Comparison of ENCODE assay signal across 10 cellular contexts in the genomic region with DNA sequence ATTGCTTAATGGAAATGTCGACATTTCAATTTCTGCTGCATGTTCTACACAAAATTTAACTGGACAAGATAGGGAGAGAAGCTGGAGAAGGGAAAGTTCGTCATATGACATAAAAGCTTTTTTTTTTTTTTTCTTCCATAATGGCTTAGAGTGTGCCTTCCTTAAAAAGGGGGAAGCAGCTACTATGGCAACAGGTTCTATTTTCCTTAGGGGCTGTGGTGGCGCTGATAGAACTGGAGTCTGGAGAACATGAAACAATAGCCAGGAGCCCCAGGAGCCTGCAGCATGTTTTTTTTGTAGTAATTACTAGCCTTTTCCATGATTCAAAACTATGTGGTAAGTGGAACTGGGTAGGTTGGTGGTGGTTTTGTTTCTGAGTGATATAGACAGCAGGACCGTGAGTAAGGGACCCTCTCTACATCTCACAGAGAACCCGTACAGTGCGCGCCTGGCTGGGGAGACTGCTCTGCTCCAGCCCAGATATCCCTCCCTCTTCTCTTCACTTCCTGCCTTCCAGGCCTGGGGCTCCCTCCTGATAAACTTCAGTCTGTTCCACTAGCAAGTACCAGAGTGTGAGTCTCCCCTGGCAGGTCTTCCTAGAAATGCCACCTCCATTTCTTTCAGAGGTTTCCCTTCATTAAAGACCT.
DNase-seq lines count a peak whose midpoint lies in the region; ATAC-seq and TF ChIP-seq lines count a peak whose summit lies in the region.
"Had no signal": no experiment of that assay in that cellular context is flagged by ENCODE, and none has a peak within 500 bp of the region (broad histone marks: within the 10 kb centered on the region; RNA-seq: fewer than 3 reads in every experiment).

No MANE protein-coding gene starts in this region.

- TF ChIP-seq CTCF in stomach (IDR thresholded peaks at IDR 0.05) = no peak

- H3K9ac ChIP-seq in BLaER1 (no peak overlapping the region), neuronal stem cell (ENCODE audit: low read depth, low read length, poor library complexity) (no peak overlapping the region)

- TF ChIP-seq EP300 in stomach (IDR thresholded peaks at IDR 0.05) = no peak

- H3K36me3 Mint-ChIP-seq in activated naive CD8-positive, alpha-beta T cell treated with anti-CD3 and anti-CD28 coated beads, Interleukin-2, amount 10 ng/mL, durations not matched to agents 7 days and 5 days = peaks cover 10% of the 10 kb centered on the region

- intact Hi-C loops in stomach (cut with DNase I; ENCODE audit: low total_unique reads) = no loop called here

- no peak for ATAC-seq in activated naive CD8-positive, alpha-beta T cell treated with anti-CD3 and anti-CD28 coated beads, Interleukin-2, amount 10 ng/mL, durations not matched to agents 7 days and 5 days (ENCODE audit: low read depth)
- ATAC-seq: naive thymus-derived CD4-positive, alpha-beta T cell had no signal

- H4K20me1 ChIP-seq in BLaER1 = no peaks in the 10 kb centered on the region

- no peak overlapping the region for H3K23ac ChIP-seq in neuronal stem cell (ENCODE audit: low read depth, low read length, poor library complexity)

- peaks cover 19% of the 10 kb centered on the region for H3K4me1 Mint-ChIP-seq in activated naive CD8-positive, alpha-beta T cell treated with anti-CD3 and anti-CD28 coated beads, Interleukin-2, amount 10 ng/mL, durations not matched to agents 7 days and 5 days

- no peak overlapping the region for H3K18ac ChIP-seq in neuronal stem cell (ENCODE audit: low read length)

- H2AK5ac ChIP-seq in neuronal stem cell (ENCODE audit: low read depth, low read length) = no peak overlapping the region

- no peak for TF ChIP-seq POLR2A in stomach (IDR thresholded peaks at IDR 0.05)

- H3K9me3 Mint-ChIP-seq in activated naive CD8-positive, alpha-beta T cell treated with anti-CD3 and anti-CD28 coated beads, Interleukin-2, amount 10 ng/mL, durations not matched to agents 7 days and 5 days = no peaks in the 10 kb centered on the region

- H3K4ac ChIP-seq in neuronal stem cell (ENCODE audit: low read length) = no peak overlapping the region

- H2BK15ac ChIP-seq in neuronal stem cell (ENCODE audit: low read length) = no peak overlapping the region

- H3K4me2 ChIP-seq in BLaER1 (peak overlapping the region; percentile 51), neuronal stem cell (ENCODE audit: insufficient read depth, low read length, poor library complexity, severe bottlenecking) (no peak overlapping the region)

- peak overlapping the region; percentile 49 for H3K4me3 Mint-ChIP-seq in activated naive CD8-positive, alpha-beta T cell treated with anti-CD3 and anti-CD28 coated beads, Interleukin-2, amount 10 ng/mL, durations not matched to agents 7 days and 5 days

- H2BK120ac ChIP-seq in neuronal stem cell (ENCODE audit: low read depth, low read length) = no peak overlapping the region

- H3K4me3 ChIP-seq in BLaER1 (no peak overlapping the region), neuronal stem cell (ENCODE audit: low read length in 2 of 2) (no peak overlapping the region), stomach (no peak overlapping the region)

- H3K79me1 ChIP-seq in neuronal stem cell (ENCODE audit: low read depth, low read length) = no peaks in the 10 kb centered on the region

- H4K8ac ChIP-seq in neuronal stem cell (ENCODE audit: low read depth, low read length) = no peak overlapping the region

- POLR2A ChIA-PET in activated naive CD8-positive, alpha-beta T cell treated with anti-CD3 and anti-CD28 coated beads, Interleukin-2, amount 10 ng/mL, durations not matched to agents 7 days and 5 days (lab: Charles Lee) = interaction anchor here (1.2 kb wide), 1 partner anchor 301 kb away, joined by 5 read pairs; the partner anchor contains the start of gene NR3C1

- DNase-seq in MV-4-11 (lab: John Stamatoyannopoulos, UW) = peak; percentile 38
- no peak for DNase-seq in activated naive CD8-positive, alpha-beta T cell treated with anti-CD3 and anti-CD28 coated beads, Interleukin-2, amount 10 ng/mL, durations not matched to agents 7 days and 5 days
- no peak for DNase-seq in neuronal stem cell (ENCODE audit: low spot score)
- DNase-seq in stomach = no peak
- no peak for DNase-seq in NCI-H226
- DNase-seq in GDM1 (lab: John Stamatoyannopoulos, UW) = no peak
- DNase-seq in pons (ENCODE audit: low spot score) = no peak
- DNase-seq: COR-L47 had no signal

- H2BK5ac ChIP-seq in neuronal stem cell (ENCODE audit: low read length) = no peak overlapping the region

- H3K27me3 ChIP-seq in BLaER1 = no peaks in the 10 kb centered on the region
- H3K27me3 ChIP-seq in neuronal stem cell (ENCODE audit: control insufficient read depth in 3 of 3, insufficient read depth in 3 of 3, low read depth in 1 of 3, low read length in 3 of 3) = no peaks in the 10 kb centered on the region
- no peaks in the 10 kb centered on the region for H3K27me3 ChIP-seq in stomach

- peak overlapping the region; percentile 46 for H2AFZ ChIP-seq in neuronal stem cell (ENCODE audit: low read length)

- H3K9me3 ChIP-seq in BLaER1 = no peaks in the 10 kb centered on the region
- no peaks in the 10 kb centered on the region for H3K9me3 ChIP-seq in neuronal stem cell (replicated peaks in 1 of 2; ENCODE audit: control insufficient read depth in 2 of 2, insufficient read depth in 1 of 2, low read depth in 1 of 2, low read length in 2 of 2)
- no peaks in the 10 kb centered on the region for H3K9me3 ChIP-seq in stomach

- no peak overlapping the region for H2BK12ac ChIP-seq in neuronal stem cell (ENCODE audit: low read length)

- H4K91ac ChIP-seq in neuronal stem cell (ENCODE audit: low read depth, low read length, poor library complexity) = no peak overlapping the region

- no peak overlapping the region for H3K14ac ChIP-seq in neuronal stem cell (ENCODE audit: low read length)

- H3K36me3 ChIP-seq in BLaER1 (no peaks in the 10 kb centered on the region), neuronal stem cell (replicated peaks in 1 of 2; ENCODE audit: control insufficient read depth in 2 of 2, insufficient read depth in 2 of 2, low read length in 2 of 2) (no peaks in the 10 kb centered on the region), stomach (no peaks in the 10 kb centered on the region)

- peaks cover 18% of the 10 kb centered on the region for H3K4me1 ChIP-seq in BLaER1
- H3K4me1 ChIP-seq in neuronal stem cell (ENCODE audit: control insufficient read depth in 2 of 2, insufficient read depth in 1 of 2, low read depth in 1 of 2, low read length in 2 of 2) = peaks cover 2 to 3% of the 10 kb centered on the region in 2 donors
- H3K4me1 ChIP-seq in stomach = peaks cover 0 to 14% (median 4%) of the 10 kb centered on the region in 4 donors

- peak overlapping the region; percentile 82 for H3K27ac Mint-ChIP-seq in activated naive CD8-positive, alpha-beta T cell treated with anti-CD3 and anti-CD28 coated beads, Interleukin-2, amount 10 ng/mL, durations not matched to agents 7 days and 5 days

- WGBS in neuronal stem cell (ENCODE audit: extremely low coverage in 2 of 2, insufficient read length in 2 of 2, insufficient replicate concordance in 1 of 2), 2 donors = no CpG with 5 or more reads among the region's 7 CpGs
- 82 to 89% (median 87%) methylated on average over 7 of the region's 7 CpGs for WGBS in stomach, 5 donors

- 0 out of 2 replicates have a peak overlapping the region, but pooled peaks have one; percentile 18 for H3K27ac ChIP-seq in BLaER1
- no peak overlapping the region for H3K27ac ChIP-seq in neuronal stem cell (replicated peaks; ENCODE audit: low read length)
- H3K27ac ChIP-seq in stomach = no peak overlapping the region

- H3K27me3 Mint-ChIP-seq in activated naive CD8-positive, alpha-beta T cell treated with anti-CD3 and anti-CD28 coated beads, Interleukin-2, amount 10 ng/mL, durations not matched to agents 7 days and 5 days = no peaks in the 10 kb centered on the region
- H3K27me3 Mint-ChIP-seq: naive thymus-derived CD4-positive, alpha-beta T cell had no signal
